ENCODE assay signal across 12 cellular contexts in the genomic region with DNA sequence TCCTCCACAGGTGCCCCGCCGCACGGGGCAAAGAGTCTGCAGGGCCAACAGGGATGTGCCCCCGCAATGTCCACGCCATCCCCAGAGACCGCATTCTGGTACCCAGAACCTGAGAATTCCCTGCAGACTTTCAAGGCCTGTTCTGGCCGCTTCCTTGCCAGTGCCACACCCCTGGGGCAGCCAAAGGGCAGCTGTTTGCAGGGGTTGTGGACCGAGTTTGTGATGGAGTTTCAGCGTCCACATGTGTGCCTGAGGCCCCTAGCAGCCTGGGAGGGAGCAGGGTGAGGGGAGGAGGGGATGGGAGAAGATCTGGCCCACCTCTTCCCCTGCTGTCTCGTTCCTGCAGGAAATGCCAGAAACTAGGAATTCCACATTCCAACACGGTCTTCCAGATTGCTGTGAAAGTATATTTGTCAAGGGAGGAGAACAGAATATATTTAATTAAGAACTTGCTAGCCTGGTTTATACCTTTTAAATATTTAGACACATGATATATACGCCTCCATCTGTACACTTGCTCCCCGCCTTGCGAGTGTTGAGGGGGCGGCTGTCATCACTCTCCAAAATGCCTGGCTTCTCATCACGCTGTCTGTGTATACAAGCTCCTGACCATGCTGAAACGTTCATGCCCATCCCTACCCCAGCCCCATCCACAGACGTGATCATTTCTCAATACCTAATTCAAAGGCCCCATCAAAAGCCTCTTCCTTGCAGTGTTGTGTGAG. TPM values are rescaled to one million over a fixed set of nuclear protein-coding genes. Genes with fewer than 3 reads are reported as not detected.
A peak's percentile ranks its signal among the peaks of the same experiment; 100 is the strongest.
DNase-seq lines count a peak whose midpoint lies in the region; ATAC-seq, FAIRE-seq and TF ChIP-seq lines count a peak whose summit lies in the region.
"Had no signal": no experiment of that assay in that cellular context is flagged by ENCODE, and none has a peak within 500 bp of the region (broad histone marks: within the 10 kb centered on the region; RNA-seq: fewer than 3 reads in every experiment).

No MANE protein-coding gene starts in this region.

- H3K27me3 ChIP-seq in bronchial epithelial cell (ENCODE audit: control insufficient read depth, insufficient read depth, low read length), result no peaks in the 10 kb centered on the region
- H3K27me3 ChIP-seq: foreskin keratinocyte, sigmoid colon had no signal

- DNase-seq in AG04449 (ENCODE audit: low read depth, low spot score) (no peak), GM03348 (ENCODE audit: low spot score) (peak; percentile 21), bronchial epithelial cell (ENCODE audit: low read depth) (no peak), mucosa of descending colon (peak; percentile 44 to 59 (median 53)), HT-29 (ENCODE audit: low spot score) (no peak), DMS114 treated with DMSO at 0.1 percent for 48 hours (lab: John Stamatoyannopoulos, UW; ENCODE audit: unreplicated experiment) (no peak), NK-92 (lab: John Stamatoyannopoulos, UW; ENCODE audit: unreplicated experiment) (no peak)
- DNase-seq: nucleus accumbens, sigmoid colon had no signal

- TF ChIP-seq CTCF in AG04449 (IDR thresholded peaks at IDR 0.05; ENCODE audit: insufficient read depth, low read length, missing control alignments) (no peak), bronchial epithelial cell (IDR thresholded peaks at IDR 0.05; ENCODE audit: insufficient read depth, low read length, severe bottlenecking) (no peak), mucosa of descending colon (IDR thresholded peaks at IDR 0.05) (no peak)

- H3K9me3 ChIP-seq in mucosa of descending colon, result no peaks in the 10 kb centered on the region
- H3K9me3 ChIP-seq: sigmoid colon had no signal

- intact Hi-C loops in mucosa of descending colon (cut with DNase I, micrococcal nuclease), result loop anchor here in 1 of 2 donors (5.0 kb wide), 1 partner anchor 107 kb away; no protein-coding TSS in a partner anchor

- CTCF ChIA-PET in AG04449 (lab: Yijun Ruan, JAX), result interaction anchor here (0.6 to 12.6 kb wide), 33 partner anchors 9 to 452 kb away, joined by 3 to 624 read pairs (median 6); a partner anchor contains a TSS

- ATAC-seq in mucosa of descending colon (peak; percentile 41), HG03460 (IDR thresholded peaks at IDR 0.05; ENCODE audit: unreplicated experiment) (no peak)

- H3K36me3 ChIP-seq in bronchial epithelial cell (ENCODE audit: control insufficient read depth, insufficient read depth, low read length) (no peaks in the 10 kb centered on the region), mucosa of descending colon (ENCODE audit: low read depth) (no peaks in the 10 kb centered on the region)
- H3K36me3 ChIP-seq: sigmoid colon had no signal

- POLR2A ChIA-PET in AG04449 (lab: Yijun Ruan, JAX), result interaction anchor here (0.8 to 1.5 kb wide), 6 partner anchors 50 to 148 kb away, joined by 3 to 5 read pairs (median 4); a partner anchor contains a TSS

- no peak for FAIRE-seq in bronchial epithelial cell (lab: Jason Lieb, UNC)
- FAIRE-seq: colon had no signal

- H3K4me3 ChIP-seq in AG04449 (ENCODE audit: low read depth, low read length) (peak overlapping the region; percentile 23), bronchial epithelial cell (ENCODE audit: low read depth, low read length) (peak overlapping the region; percentile 3), mucosa of descending colon (no peak overlapping the region)
- H3K4me3 ChIP-seq: sigmoid colon had no signal

- no peaks in the 10 kb centered on the region for H3K4me1 ChIP-seq in mucosa of descending colon (ENCODE audit: low read depth)
- H3K4me1 ChIP-seq: foreskin keratinocyte had no signal

RNA-seq across cellular contexts. Expression of a gene that starts 31.1 kb away (rescaled TPM):
- total RNA-seq in bronchial epithelial cell, result 9.1 and 11.8 TPM in 2 replicates
- 10 to 100 TPM; 15.5 to 22.5 (median 21.7) TPM for total RNA-seq in mucosa of descending colon
- total RNA-seq in HT-29 (2014; rRNA removed; shearing (Covaris generic)), result 2.7 and 3.0 TPM in 2 replicates

Comparison
In these comparisons a context has a peak if more than half of its experiments do, and no peak if none do; other contexts are left out.
1. DNase-seq: peak in GM03348 (single experiment) and mucosa of descending colon (3 of 3); none in AG04449 (single experiment), bronchial epithelial cell (single experiment), HT-29 (single experiment), DMS114 treated with DMSO at 0.1 percent for 48 hours (single experiment) and NK-92 (single experiment).